ENCODE assay signal across 19 cellular contexts in the genomic region with DNA sequence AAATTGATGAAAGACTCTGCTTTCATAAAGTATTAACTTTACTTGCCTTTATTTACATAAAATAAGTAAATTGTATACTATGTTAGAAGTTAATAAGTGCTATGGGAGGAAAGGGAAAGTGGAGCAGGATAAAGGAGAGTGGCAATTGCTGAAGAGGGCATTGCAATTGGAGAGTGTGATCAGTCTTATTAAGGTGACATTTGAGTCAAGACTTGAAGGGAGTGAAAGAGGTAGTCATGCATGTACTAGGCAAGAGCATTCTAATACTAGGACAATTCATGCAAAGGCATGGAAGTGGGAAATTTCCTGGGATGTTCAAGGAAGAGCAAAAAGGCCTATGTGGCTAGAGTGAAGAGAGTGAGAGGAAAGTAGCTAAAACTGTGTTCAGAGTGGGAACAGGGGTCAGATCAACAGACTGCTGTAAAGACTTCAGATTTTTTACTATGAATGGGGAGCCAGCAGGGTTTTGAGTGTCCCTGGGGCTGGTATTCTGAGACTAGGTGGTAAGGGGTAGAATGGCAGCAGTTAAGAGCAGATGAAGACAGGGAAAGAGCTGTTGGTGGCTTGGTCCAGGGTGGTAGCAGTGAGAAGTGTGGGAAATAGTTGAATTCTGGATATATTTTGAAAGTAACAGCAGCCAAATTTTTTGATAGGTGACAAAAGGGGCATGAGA.
"Had no signal": no experiment of that assay in that cellular context is flagged by ENCODE, and none has a peak within 500 bp of the region (broad histone marks: within the 10 kb centered on the region; RNA-seq: fewer than 3 reads in every experiment).

No MANE protein-coding gene starts in this region.

- H3K4me1 ChIP-seq: colonic mucosa, heart left ventricle, pancreas, stomach, transverse colon had no signal

- H3K27ac ChIP-seq: colonic mucosa, heart left ventricle, pancreas, stomach, thoracic aorta, transverse colon had no signal

- H3K4me3 Mint-ChIP-seq: natural killer cell had no signal

- H3K27ac Mint-ChIP-seq: natural killer cell, progenitor cell of endocrine pancreas had no signal

- H3K4me3 ChIP-seq: colonic mucosa, heart left ventricle, mucosa of descending colon, pancreas, stomach, thoracic aorta, transverse colon had no signal

- H3K27me3 ChIP-seq: colonic mucosa, heart left ventricle, pancreas, stomach, transverse colon had no signal

- H3K4me1 Mint-ChIP-seq: natural killer cell had no signal

- H3K36me3 ChIP-seq: colonic mucosa, heart left ventricle, pancreas, stomach, thoracic aorta, transverse colon had no signal

- DNase-seq: colonic mucosa; effector CD4-positive, alpha-beta T cell; foreskin melanocyte; heart left ventricle; hippocampal formation; mucosa of descending colon; natural killer cell; occipital lobe; pancreas; right cardiac atrium; small intestine; stimulated activated CD4-positive, alpha-beta T cell treated with anti-CD3 and anti-CD28 coated beads, Interleukin-12 subunit alpha, Interleukin-12 subunit beta, amount 100 ng/mL, for 4 hours; stimulated activated naive CD4-positive, alpha-beta T cell; stomach; substantia nigra; transverse colon had no signal

- H3K36me3 Mint-ChIP-seq: natural killer cell had no signal

- H3K27me3 Mint-ChIP-seq: progenitor cell of endocrine pancreas had no signal

- H3K9me3 ChIP-seq: colonic mucosa, mucosa of descending colon, pancreas, transverse colon had no signal

- ATAC-seq: heart left ventricle, left lobe of liver, mucosa of descending colon, natural killer cell, pancreas, right cardiac atrium had no signal
